Comparison of ENCODE assay signal across 9 cellular contexts in genomic region chr16:78235168-78235800, GRCh38.
DNase-seq lines count a peak whose midpoint lies in the region; ATAC-seq and FAIRE-seq lines count a peak whose summit lies in the region.
"Had no signal": no experiment of that assay in that cellular context is flagged by ENCODE, and none has a peak within 500 bp of the region (broad histone marks: within the 10 kb centered on the region; RNA-seq: fewer than 3 reads in every experiment).

No MANE protein-coding gene starts in this region.

- H3K9me3 Mint-ChIP-seq in activated naive CD4-positive, alpha-beta T cell treated with anti-CD3 and anti-CD28 coated beads for 36 hours = no peaks in the 10 kb centered on the region

- no peaks in the 10 kb centered on the region for H3K4me1 Mint-ChIP-seq in activated naive CD4-positive, alpha-beta T cell treated with anti-CD3 and anti-CD28 coated beads for 36 hours (ENCODE audit: low read depth)

- no peak overlapping the region for H3K4me3 Mint-ChIP-seq in activated naive CD4-positive, alpha-beta T cell treated with anti-CD3 and anti-CD28 coated beads for 36 hours

- H3K27me3 Mint-ChIP-seq in activated naive CD4-positive, alpha-beta T cell treated with anti-CD3 and anti-CD28 coated beads for 36 hours (ENCODE audit: low read depth) = no peaks in the 10 kb centered on the region

- H3K4me3 ChIP-seq in SJSA1 = no peak overlapping the region

- peaks cover 46% of the 10 kb centered on the region for H3K4me1 ChIP-seq in SJSA1 (replicated peaks)

- DNase-seq in DMS53 (lab: John Stamatoyannopoulos, UW) (peak; percentile 79), HTR-8/SVneo (ENCODE audit: insufficient read length, low spot score) (peak; percentile 24), SJSA1 (ENCODE audit: low read depth in 1 of 2, low spot score in 2 of 2) (peak; percentile 75 to 76), Right ventricle myocardium superior (peak; percentile 76), putamen (ENCODE audit: low spot score) (peak; percentile 83), GDM1 (lab: John Stamatoyannopoulos, UW) (no peak)
- DNase-seq in activated naive CD4-positive, alpha-beta T cell treated with anti-CD3 and anti-CD28 coated beads for 36 hours = peak; percentile 75

- no peaks in the 10 kb centered on the region for H3K36me3 ChIP-seq in SJSA1

- no peaks in the 10 kb centered on the region for H3K9me3 ChIP-seq in SJSA1 (replicated peaks)

- intact Hi-C loops in activated naive CD4-positive, alpha-beta T cell treated with anti-CD3 and anti-CD28 coated beads for 36 hours (cut with micrococcal nuclease) = loop anchor here (1.0 to 5.0 kb wide), 2 partner anchors 113 to 558 kb away; no protein-coding TSS in a partner anchor
- intact Hi-C loops in Right ventricle myocardium superior (cut with DNase I) = loop anchor here (5.0 kb wide), 1 partner anchor 108 kb away; no protein-coding TSS in a partner anchor

- peaks cover 1% of the 10 kb centered on the region for H3K36me3 Mint-ChIP-seq in activated naive CD4-positive, alpha-beta T cell treated with anti-CD3 and anti-CD28 coated beads for 36 hours (ENCODE audit: low read depth)

- H3K27ac ChIP-seq in SJSA1 = peak overlapping the region; percentile 19; the same call in 1 of the 2 replicates

- CTCF ChIA-PET in activated naive CD4-positive, alpha-beta T cell treated with anti-CD3 and anti-CD28 coated beads for 36 hours (lab: Charles Lee) = interaction anchor here (0.6 to 2.1 kb wide), 7 partner anchors 12 to 113 kb away, joined by 3 to 10 read pairs (median 4); no protein-coding TSS in a partner anchor

- peak; percentile 98 for ATAC-seq in GM21367 (IDR thresholded peaks at IDR 0.05; ENCODE audit: unreplicated experiment)
- peak; percentile 77 for ATAC-seq in Right ventricle myocardium superior (ENCODE audit: poor library complexity)

- no peaks in the 10 kb centered on the region for H3K27me3 ChIP-seq in SJSA1 (replicated peaks)

- FAIRE-seq in HTR-8/SVneo (lab: Jason Lieb, UNC) = peak; percentile 33
- FAIRE-seq: endometrium had no signal

- H3K27ac Mint-ChIP-seq in activated naive CD4-positive, alpha-beta T cell treated with anti-CD3 and anti-CD28 coated beads for 36 hours = no peak overlapping the region
